ENCODE assay signal across 20 cellular contexts in genomic region chr2:189577108-189577507, GRCh38. TPM values are rescaled to one million over a fixed set of nuclear protein-coding genes. Genes with fewer than 3 reads are reported as not detected.
DNase-seq lines count a peak whose midpoint lies in the region; ATAC-seq, FAIRE-seq and TF ChIP-seq lines count a peak whose summit lies in the region.
"Had no signal": no experiment of that assay in that cellular context is flagged by ENCODE, and none has a peak within 500 bp of the region (broad histone marks: within the 10 kb centered on the region; RNA-seq: fewer than 3 reads in every experiment).

No MANE protein-coding gene starts in this region.

- H3K4me3 Mint-ChIP-seq in chondrocyte (ENCODE audit: unreplicated experiment), result peak overlapping the region; percentile 31
- H3K4me3 Mint-ChIP-seq in activated CD4-positive, alpha-beta T cell treated with anti-CD3 and anti-CD28 coated beads, Interleukin-2, amount 10 ng/mL, durations not matched to agents 24 days and 14 days, result no peak overlapping the region
- H3K4me3 Mint-ChIP-seq: activated CD8-positive, alpha-beta memory T cell treated with anti-CD3 and anti-CD28 coated beads, Interleukin-2, amount 10 ng/mL, durations not matched to agents 7 days and 5 days; memory B cell had no signal

- H2AFZ ChIP-seq in DND-41 (ENCODE audit: low read depth, low read length), result no peak overlapping the region

- H3K36me3 ChIP-seq in DND-41 (ENCODE audit: insufficient read depth, low read length), result peaks cover 64% of the 10 kb centered on the region
- peaks cover 18 to 20% of the 10 kb centered on the region in 2 donors for H3K36me3 ChIP-seq in muscle layer of duodenum (ENCODE audit: control insufficient read depth in 1 of 2, insufficient read depth in 2 of 2, low read length in 2 of 2)
- H3K36me3 ChIP-seq in thoracic aorta, result peaks cover 7% of the 10 kb centered on the region

- peaks cover 16% of the 10 kb centered on the region for H3K36me3 Mint-ChIP-seq in chondrocyte (ENCODE audit: low read depth)
- H3K36me3 Mint-ChIP-seq in activated CD4-positive, alpha-beta T cell treated with anti-CD3 and anti-CD28 coated beads, Interleukin-2, amount 10 ng/mL, durations not matched to agents 24 days and 14 days (ENCODE audit: low read depth), result no peaks in the 10 kb centered on the region
- H3K36me3 Mint-ChIP-seq: memory B cell had no signal

- H3K4me3 ChIP-seq in DND-41 (ENCODE audit: low read depth in 1 of 2, low read length in 2 of 2) (peak overlapping the region in 1 of 2 experiments; percentile 30; a peak in 1 of 4 replicates), muscle layer of duodenum (ENCODE audit: low read depth in 1 of 2, low read length in 2 of 2) (peak overlapping the region; percentile 30 to 81), thoracic aorta (peak overlapping the region; percentile 94)
- H3K4me3 ChIP-seq: SK-N-MC had no signal

- no peak for DNase-seq in DND-41
- DNase-seq in chondrocyte (ENCODE audit: low spot score), result no peak
- DNase-seq in thoracic aorta (ENCODE audit: low spot score), result no peak
- DNase-seq in GM12891 (ENCODE audit: insufficient read length, low spot score), result no peak
- no peak for DNase-seq in activated CD4-positive, alpha-beta T cell treated with anti-CD3 and anti-CD28 coated beads, Interleukin-2, amount 10 ng/mL, durations not matched to agents 24 days and 14 days
- no peak for DNase-seq in posterior vena cava (ENCODE audit: low spot score)
- DNase-seq in RKO (ENCODE audit: low spot score), result no peak
- DNase-seq: activated CD4-positive, alpha-beta T cell treated with anti-CD3 and anti-CD28 coated beads for 1 hour; activated CD8-positive, alpha-beta memory T cell treated with anti-CD3 and anti-CD28 coated beads, Interleukin-2, amount 10 ng/mL, durations not matched to agents 7 days and 5 days; activated effector memory CD4-positive, alpha-beta T cell treated with Interleukin-2 at 50 U/mL for 16 hours; dermis blood vessel endothelial cell; DMS 273 treated with DMSO at 0.1 percent for 48 hours; NCI-H1105; NCI-H2107; PC-3; T1000 had no signal

- peaks cover 73% of the 10 kb centered on the region for H3K79me2 ChIP-seq in DND-41 (ENCODE audit: insufficient read depth, low read length)

- H3K9me3 ChIP-seq in DND-41 (ENCODE audit: insufficient read depth, low read length, severe bottlenecking) (no peaks in the 10 kb centered on the region), muscle layer of duodenum (ENCODE audit: control insufficient read depth in 1 of 2, low read length in 2 of 2) (no peaks in the 10 kb centered on the region), thoracic aorta (no peaks in the 10 kb centered on the region)
- H3K9me3 ChIP-seq: sigmoid colon had no signal

- no peak overlapping the region for H3K9ac ChIP-seq in DND-41 (ENCODE audit: low read depth, low read length)

- TF ChIP-seq POLR2A in GM12891 (IDR thresholded peaks at IDR 0.05; ENCODE audit: low read depth, low read length), result no peak

- H3K4me2 ChIP-seq in DND-41 (ENCODE audit: insufficient read depth, low read length), result peak overlapping the region; percentile 74

- TF ChIP-seq CTCF in DND-41 (IDR thresholded peaks at IDR 0.05; ENCODE audit: borderline replicate concordance, extremely low read depth, low read length, poor library complexity, severe bottlenecking) (no peak), chondrocyte (IDR thresholded peaks at IDR 0.05) (no peak), thoracic aorta (IDR thresholded peaks at IDR 0.05) (no peak)

- H3K4me1 ChIP-seq in DND-41 (ENCODE audit: insufficient read depth, low read length) (peaks cover 66% of the 10 kb centered on the region), muscle layer of duodenum (ENCODE audit: control insufficient read depth in 1 of 2, insufficient read depth in 2 of 2, low read length in 2 of 2) (peaks cover 9 to 36% of the 10 kb centered on the region in 2 donors), thoracic aorta (ENCODE audit: control insufficient read depth in 1 of 2, low read depth in 2 of 2) (peaks cover 16 to 68% of the 10 kb centered on the region in 2 donors)

- H4K20me1 ChIP-seq in DND-41 (ENCODE audit: insufficient read depth, low read length), result 0 out of 2 replicates have a peak, but pooled peaks cover 3% of the 10 kb centered on the region

- peak overlapping the region; percentile 52; the same call in 1 of the 2 replicates for H3K27ac ChIP-seq in DND-41 (ENCODE audit: low read length)
- peak overlapping the region; percentile 21 for H3K27ac ChIP-seq in muscle layer of duodenum (ENCODE audit: low read length)
- H3K27ac ChIP-seq in thoracic aorta, result peak overlapping the region; percentile 4 to 90
- H3K27ac ChIP-seq: sigmoid colon, SK-N-MC had no signal

- intact Hi-C loops in activated CD4-positive, alpha-beta T cell treated with anti-CD3 and anti-CD28 coated beads, Interleukin-2, amount 10 ng/mL, durations not matched to agents 24 days and 14 days (cut with micrococcal nuclease), result no loop called here
- intact Hi-C loops in posterior vena cava (cut with DNase I), result loop anchor here (10.0 kb wide), 2 partner anchors 52 to 62 kb away; no protein-coding TSS in a partner anchor

- no peaks in the 10 kb centered on the region for H3K9me3 Mint-ChIP-seq in chondrocyte (ENCODE audit: low read depth)
- no peaks in the 10 kb centered on the region for H3K9me3 Mint-ChIP-seq in activated CD4-positive, alpha-beta T cell treated with anti-CD3 and anti-CD28 coated beads, Interleukin-2, amount 10 ng/mL, durations not matched to agents 24 days and 14 days
- H3K9me3 Mint-ChIP-seq: memory B cell had no signal

- H3K27me3 Mint-ChIP-seq in chondrocyte (ENCODE audit: low read depth), result no peaks in the 10 kb centered on the region
- H3K27me3 Mint-ChIP-seq in activated CD4-positive, alpha-beta T cell treated with anti-CD3 and anti-CD28 coated beads, Interleukin-2, amount 10 ng/mL, durations not matched to agents 24 days and 14 days, result peaks cover 22% of the 10 kb centered on the region

- FAIRE-seq in GM12891 (lab: Jason Lieb, UNC), result no peak

- H3K27me3 ChIP-seq in DND-41 (ENCODE audit: insufficient read depth, low read length, poor library complexity) (no peaks in the 10 kb centered on the region), muscle layer of duodenum (ENCODE audit: low read depth, low read length) (no peaks in the 10 kb centered on the region), thoracic aorta (replicated peaks; ENCODE audit: insufficient read depth) (no peaks in the 10 kb centered on the region)
- H3K27me3 ChIP-seq: sigmoid colon had no signal

- H3K27ac Mint-ChIP-seq in chondrocyte (ENCODE audit: unreplicated experiment), result no peak overlapping the region
- H3K27ac Mint-ChIP-seq in activated CD4-positive, alpha-beta T cell treated with anti-CD3 and anti-CD28 coated beads, Interleukin-2, amount 10 ng/mL, durations not matched to agents 24 days and 14 days, result no peak overlapping the region
- H3K27ac Mint-ChIP-seq: activated CD8-positive, alpha-beta memory T cell treated with anti-CD3 and anti-CD28 coated beads, Interleukin-2, amount 10 ng/mL, durations not matched to agents 7 days and 5 days; memory B cell had no signal

- ATAC-seq in DND-41 (ENCODE audit: insufficient read depth, low read depth) (no peak), thoracic aorta (ENCODE audit: insufficient number of reproducible peaks, low FRiP score, low read depth) (no peak)
- ATAC-seq: activated CD8-positive, alpha-beta memory T cell treated with anti-CD3 and anti-CD28 coated beads, Interleukin-2, amount 10 ng/mL, durations not matched to agents 7 days and 5 days; PC-3 had no signal

- H3K4me1 Mint-ChIP-seq in chondrocyte (ENCODE audit: low read depth), result peaks cover 66% of the 10 kb centered on the region
- H3K4me1 Mint-ChIP-seq in activated CD4-positive, alpha-beta T cell treated with anti-CD3 and anti-CD28 coated beads, Interleukin-2, amount 10 ng/mL, durations not matched to agents 24 days and 14 days, result peaks cover 17% of the 10 kb centered on the region

TF ChIP-seq in GM12891, 5 proteins besides CTCF, POLR2A, EP300 and RAD21:
- TF ChIP-seq SPI1 (IDR thresholded peaks at IDR 0.05; ENCODE audit: low read depth, low read length), result no peak
- no peak for TF ChIP-seq POLR2AphosphoS5 (IDR thresholded peaks at IDR 0.05; ENCODE audit: low read depth, low read length)
- TF ChIP-seq PAX5 (IDR thresholded peaks at IDR 0.05; ENCODE audit: insufficient read depth, low read length, severe bottlenecking), result no peak
- no peak for TF ChIP-seq TAF1 (IDR thresholded peaks at IDR 0.05; ENCODE audit: low read depth, low read length)
- no peak for TF ChIP-seq POU2F2 (IDR thresholded peaks at IDR 0.05; ENCODE audit: low read depth, low read length)

RNA-seq across cellular contexts. Expression of gene SLC40A1, which starts 3.5 kb away (rescaled TPM):
- total RNA-seq in chondrocyte (15.0 to 21.7 TPM (median 20.3 TPM) in 3 replicates), thoracic aorta (100 to 1,000 TPM in 1 of 2 donors, 10 to 100 TPM in 1; 76.5 to 118 TPM), posterior vena cava (10 to 100 TPM; 43.8 to 72.0 TPM)
- polyA plus RNA-seq in GM12891 (2012; ENCODE audit: low read depth, missing spikeins), result 0.05 TPM
- 0.78 and 1.4 TPM in 2 replicates for total RNA-seq in activated CD4-positive, alpha-beta T cell treated with anti-CD3 and anti-CD28 coated beads, Interleukin-2, amount 10 ng/mL, durations not matched to agents 24 days and 14 days
